In genomic region chr4:153582954-153583456, GRCh38 we compare ENCODE assay signal across 12 cellular contexts.
"Had no signal": no experiment of that assay in that cellular context is flagged by ENCODE, and none has a peak within 500 bp of the region (broad histone marks: within the 10 kb centered on the region; RNA-seq: fewer than 3 reads in every experiment).

No MANE protein-coding gene starts in this region.

- H3K4me3 ChIP-seq: breast epithelium had no signal

- H3K9me3 Mint-ChIP-seq: activated CD4-positive, alpha-beta memory T cell treated with anti-CD3 and anti-CD28 coated beads for 36 hours; activated naive CD8-positive, alpha-beta T cell treated with anti-CD3 and anti-CD28 coated beads, Interleukin-2, amount 10 ng/mL, durations not matched to agents 7 days and 5 days had no signal

- H3K79me2 ChIP-seq: parathyroid adenoma had no signal

- DNase-seq: activated CD4-positive, alpha-beta memory T cell treated with anti-CD3 and anti-CD28 coated beads for 36 hours; activated CD8-positive, alpha-beta memory T cell treated with anti-CD3 and anti-CD28 coated beads, Interleukin-2, amount 50 U/mL, for 48 hours; activated naive CD8-positive, alpha-beta T cell treated with anti-CD3 and anti-CD28 coated beads, Interleukin-2, amount 10 ng/mL, durations not matched to agents 7 days and 5 days; aorta; dermis blood vessel endothelial cell; hypothalamus; kidney glomerular epithelial cell; stimulated activated CD4-positive, alpha-beta T cell treated with anti-CD3 and anti-CD28 coated beads, Interleukin-2, amount 100 ng/mL, for 48 hours; T-helper 2 cell had no signal

- H3K4me1 ChIP-seq: breast epithelium, parathyroid adenoma had no signal

- H3K9ac ChIP-seq: parathyroid adenoma had no signal

- H3K27me3 ChIP-seq: breast epithelium had no signal

- H3K9me3 ChIP-seq: breast epithelium had no signal

- H3K27me3 Mint-ChIP-seq: activated CD4-positive, alpha-beta memory T cell treated with anti-CD3 and anti-CD28 coated beads for 36 hours; activated naive CD8-positive, alpha-beta T cell treated with anti-CD3 and anti-CD28 coated beads, Interleukin-2, amount 10 ng/mL, durations not matched to agents 7 days and 5 days had no signal

- H3K27ac ChIP-seq: breast epithelium, parathyroid adenoma had no signal

- H3K36me3 ChIP-seq: breast epithelium had no signal

- H2AFZ ChIP-seq: parathyroid adenoma had no signal

- H3K4me3 Mint-ChIP-seq: activated CD4-positive, alpha-beta memory T cell treated with anti-CD3 and anti-CD28 coated beads for 36 hours; activated naive CD8-positive, alpha-beta T cell treated with anti-CD3 and anti-CD28 coated beads, Interleukin-2, amount 10 ng/mL, durations not matched to agents 7 days and 5 days had no signal

- H3K27ac Mint-ChIP-seq: activated CD4-positive, alpha-beta memory T cell treated with anti-CD3 and anti-CD28 coated beads for 36 hours; activated naive CD8-positive, alpha-beta T cell treated with anti-CD3 and anti-CD28 coated beads, Interleukin-2, amount 10 ng/mL, durations not matched to agents 7 days and 5 days had no signal

- FAIRE-seq: TTC549 had no signal
